ENCODE assay signal across 8 cellular contexts in genomic region chr15:41558400-41559238, GRCh38. TPM values are rescaled to one million over a fixed set of nuclear protein-coding genes. Genes with fewer than 3 reads are reported as not detected.
DNase-seq lines count a peak whose midpoint lies in the region; ATAC-seq and TF ChIP-seq lines count a peak whose summit lies in the region.

Gene TYRO3 (plus strand): TSS chr15:41559212. CDS start chr15:41559258, 46 bp downstream.

- no peaks in the 10 kb centered on the region for H3K27me3 ChIP-seq in gastroesophageal sphincter
- H3K27me3 ChIP-seq in neutrophil = peaks cover 81% of the 10 kb centered on the region
- H3K27me3 ChIP-seq in subcutaneous abdominal adipose tissue (ENCODE audit: control insufficient read depth in 5 of 5, insufficient read depth in 4 of 5, low read length in 5 of 5) = no peaks in the 10 kb centered on the region

- TF ChIP-seq EP300 in gastroesophageal sphincter (IDR thresholded peaks at IDR 0.05) = no peak

- 6 to 7% methylated on average over 5 of the region's 81 CpGs for WGBS in gastroesophageal sphincter (ENCODE audit: low coverage in 1 of 2), 2 donors

- TF ChIP-seq CTCF in gastroesophageal sphincter (IDR thresholded peaks at IDR 0.05) (no peak), neutrophil (IDR thresholded peaks at IDR 0.05) (no peak)

- in situ Hi-C loops in ACHN (cut with HindIII; ENCODE audit: low pct_ligation_motif_present, low pct_unique_long_range_greater_than_20kb, low sequenced_read_pairs) = no loop called here

- H3K9me3 ChIP-seq in gastroesophageal sphincter (no peaks in the 10 kb centered on the region), neutrophil (no peaks in the 10 kb centered on the region), subcutaneous abdominal adipose tissue (ENCODE audit: control insufficient read depth in 5 of 5, low read length in 5 of 5) (no peaks in the 10 kb centered on the region)

- peak; percentile 81 for ATAC-seq in gastroesophageal sphincter
- ATAC-seq in HG03025 (IDR thresholded peaks at IDR 0.05; ENCODE audit: low FRiP score, unreplicated experiment) = no peak

- peak within 1 kb of the TSS; percentile 26 to 86 (median 76) for H3K9ac ChIP-seq in subcutaneous abdominal adipose tissue (ENCODE audit: low read length in 5 of 5)

- peak; percentile 50 for DNase-seq in ACHN
- DNase-seq in GM19238 (ENCODE audit: insufficient read length, low spot score) = peak; percentile 72
- peak; percentile 65 for DNase-seq in RPMI8226
- peak; percentile 16 to 67 (median 44) for DNase-seq in activated naive CD4-positive, alpha-beta T cell (lab: John Stamatoyannopoulos, UW)

- H3K36me3 ChIP-seq in gastroesophageal sphincter (peaks cover 0 to 5% of the 10 kb centered on the region in 2 donors), neutrophil (no peaks in the 10 kb centered on the region), subcutaneous abdominal adipose tissue (ENCODE audit: control insufficient read depth in 5 of 5, insufficient read depth in 5 of 5, low read length in 5 of 5) (peaks cover 0 to 20% (median 8%) of the 10 kb centered on the region in 5 donors)

- H3K4me3 ChIP-seq in gastroesophageal sphincter (peak within 1 kb of the TSS; percentile 49 to 84), neutrophil (ENCODE audit: low read depth in 1 of 2, low read length in 1 of 2) (peak within 1 kb of the TSS; percentile 20 to 42), subcutaneous abdominal adipose tissue (ENCODE audit: low read depth in 1 of 5, low read length in 5 of 5) (peak within 1 kb of the TSS; percentile 62 to 76 (median 69))

- TF ChIP-seq POLR2A in gastroesophageal sphincter (IDR thresholded peaks at IDR 0.05) = no peak

- H3K27ac ChIP-seq in gastroesophageal sphincter (peak within 1 kb of the TSS in 3 of 4 donors; percentile 68 to 82 (median 77)), neutrophil (no peak within 1 kb of the TSS), subcutaneous abdominal adipose tissue (ENCODE audit: low read depth, low read length) (peak within 1 kb of the TSS; percentile 30)

- H3K4me1 ChIP-seq in gastroesophageal sphincter (peaks cover 0 to 52% (median 10%) of the 10 kb centered on the region in 3 donors), neutrophil (ENCODE audit: control insufficient read depth in 1 of 2, insufficient read depth in 1 of 2, low read depth in 1 of 2, low read length in 1 of 2) (peaks cover 9 to 19% of the 10 kb centered on the region in 2 experiments), subcutaneous abdominal adipose tissue (ENCODE audit: control insufficient read depth in 5 of 5, insufficient read depth in 5 of 5, low read length in 5 of 5) (peaks cover 6 to 63% (median 53%) of the 10 kb centered on the region in 5 donors)

RNA-seq across cellular contexts. Expression of gene TYRO3, which starts in this region (rescaled TPM):
- total RNA-seq in gastroesophageal sphincter = 1 to 10 TPM; 3.1 to 9.5 (median 8.4) TPM
